In the genomic region with DNA sequence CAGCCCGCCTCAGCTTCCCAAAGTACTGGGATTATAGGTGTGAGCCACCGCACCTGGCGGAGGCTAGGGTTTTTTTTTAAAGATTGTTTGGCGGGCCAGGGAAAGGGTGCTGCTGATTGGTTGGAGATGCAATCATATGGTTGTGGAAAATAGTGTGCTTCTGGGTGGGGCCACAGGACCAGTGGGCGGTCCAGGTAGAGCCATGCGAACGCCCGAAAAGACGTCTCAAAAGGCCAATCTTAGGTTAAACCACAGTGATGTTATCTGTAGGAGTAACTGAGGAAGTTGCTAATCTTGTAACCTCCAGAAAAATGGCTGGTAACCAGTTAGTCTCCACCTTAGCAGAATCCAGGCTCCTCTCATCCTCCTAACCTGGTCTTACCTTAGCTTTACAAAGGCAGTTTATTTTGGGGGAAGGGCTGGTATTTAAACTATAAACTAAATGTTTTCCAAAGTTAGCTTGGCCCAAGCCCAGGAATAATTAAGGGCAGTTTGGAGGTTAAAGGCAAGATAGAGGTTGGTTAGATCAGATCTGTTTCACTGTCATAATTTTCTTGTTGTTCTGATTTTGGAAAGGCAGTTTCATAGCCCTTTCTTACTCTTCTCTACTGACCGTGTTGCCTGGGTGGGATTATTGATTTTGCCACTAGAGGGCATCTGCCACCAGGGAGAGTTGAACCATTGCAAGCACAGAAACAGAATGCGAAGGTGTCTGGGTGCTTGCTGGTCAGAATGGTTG, we compare ENCODE assay signal across 8 cellular contexts.
DNase-seq lines count a peak whose midpoint lies in the region; ATAC-seq and TF ChIP-seq lines count a peak whose summit lies in the region.

No MANE protein-coding gene starts in this region.

- WGBS in hepatocyte (ENCODE audit: low lambda C conversion rate, missing lambda C conversion rate) = 82% methylated on average over 11 of the region's 11 CpGs

- no peaks in the 10 kb centered on the region for H3K9me2 ChIP-seq in hepatocyte (replicated peaks; ENCODE audit: insufficient read depth)

- peak; percentile 88 for TF ChIP-seq CTCF in LNCAP (IDR thresholded peaks at IDR 0.05)
- TF ChIP-seq CTCF in hepatocyte (IDR thresholded peaks at IDR 0.05; ENCODE audit: poor library complexity) = peak; percentile 86

- H3K36me3 ChIP-seq in hepatocyte (replicated peaks; ENCODE audit: insufficient read depth, low read depth) = no peaks in the 10 kb centered on the region

- H3K4me1 ChIP-seq in hepatocyte (ENCODE audit: insufficient read depth) = peaks cover 5% of the 10 kb centered on the region

- no peaks in the 10 kb centered on the region for H3K27me3 ChIP-seq in hepatocyte

- ATAC-seq in HG03378 (IDR thresholded peaks at IDR 0.05; ENCODE audit: unreplicated experiment) = no peak

- DNase-seq in SIG-M5 treated with dmso at 0.1 percent for 504 hours (lab: John Stamatoyannopoulos, UW; ENCODE audit: unreplicated experiment) = peak; percentile 67
- DNase-seq in SIG-M5 (lab: John Stamatoyannopoulos, UW) = no peak
- DNase-seq in SW480 (ENCODE audit: low spot score) = peak; percentile 50
- peak in 34 of 58 donors; percentile 2 to 64 (median 19) for DNase-seq in anterior cingulate cortex (lab: John Stamatoyannopoulos, UW)
- peak; percentile 77 for DNase-seq in hepatocyte (ENCODE audit: low spot score)
- peak; percentile 18 for DNase-seq in skeletal muscle cell (ENCODE audit: low read depth)

- no peak overlapping the region for H3K4me2 ChIP-seq in hepatocyte

- H4K20me1 ChIP-seq in hepatocyte (ENCODE audit: insufficient read depth, poor library complexity, severe bottlenecking) = no peaks in the 10 kb centered on the region

- H3K9me3 ChIP-seq in hepatocyte (ENCODE audit: low read depth) = no peaks in the 10 kb centered on the region

- no peaks in the 10 kb centered on the region for H3K79me2 ChIP-seq in hepatocyte

- no peak overlapping the region for H2AFZ ChIP-seq in hepatocyte

- H3K4me3 ChIP-seq in hepatocyte (no peak overlapping the region), skeletal muscle cell (ENCODE audit: low read depth, low read length) (no peak overlapping the region)

- no peak overlapping the region for H3K27ac ChIP-seq in hepatocyte
